ENCODE assay signal across 15 cellular contexts in the genomic region with DNA sequence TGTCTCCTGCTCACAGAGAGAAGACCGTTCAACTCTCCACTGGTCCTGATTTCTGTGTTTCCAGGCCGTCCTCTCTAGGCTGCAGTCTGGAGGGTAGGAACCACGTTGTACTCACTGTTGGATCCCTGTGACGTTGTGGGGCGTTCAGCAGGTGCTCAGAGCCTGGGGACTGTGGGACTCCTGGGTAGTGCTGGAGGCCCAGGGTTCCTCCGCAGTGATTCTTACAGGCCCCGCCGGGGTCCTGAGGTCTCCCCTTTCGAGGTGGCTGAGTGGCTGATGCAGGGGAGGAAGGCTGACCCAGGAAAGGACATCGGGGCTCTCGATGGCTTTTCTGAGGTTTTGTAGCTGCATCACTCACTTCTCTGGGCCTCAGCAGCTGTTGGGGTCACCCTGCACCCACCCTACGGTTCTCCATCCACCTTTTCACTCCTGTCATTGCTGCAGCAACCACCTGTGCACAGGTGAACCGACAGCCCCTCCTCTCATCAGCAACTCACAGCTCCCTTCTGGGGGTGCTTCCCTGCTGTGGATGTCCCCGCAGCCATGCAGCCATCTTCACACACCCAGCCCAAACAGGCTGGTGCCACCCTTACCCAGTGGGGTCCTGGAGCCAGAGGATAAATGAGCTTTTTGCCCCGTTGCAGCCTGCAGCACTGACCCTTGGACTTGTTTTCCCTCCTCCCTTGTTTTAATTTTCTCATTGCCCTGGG.
A peak's percentile ranks its signal among the peaks of the same experiment; 100 is the strongest.
DNase-seq lines count a peak whose midpoint lies in the region; ATAC-seq and TF ChIP-seq lines count a peak whose summit lies in the region.
"Had no signal": no experiment of that assay in that cellular context is flagged by ENCODE, and none has a peak within 500 bp of the region (broad histone marks: within the 10 kb centered on the region; RNA-seq: fewer than 3 reads in every experiment).

No MANE protein-coding gene starts in this region.

- H3K27me3 Mint-ChIP-seq in activated naive CD4-positive, alpha-beta T cell treated with anti-CD3 and anti-CD28 coated beads, Interleukin-2, amount 10 ng/mL, durations not matched to agents 7 days and 5 days = peaks cover 14% of the 10 kb centered on the region
- no peaks in the 10 kb centered on the region for H3K27me3 Mint-ChIP-seq in activated naive CD4-positive, alpha-beta T cell treated with anti-CD3 and anti-CD28 coated beads for 36 hours (ENCODE audit: low read depth)
- peaks cover 11 to 28% of the 10 kb centered on the region in 2 donors for H3K27me3 Mint-ChIP-seq in effector memory CD8-positive, alpha-beta T cell
- H3K27me3 Mint-ChIP-seq: CD4-positive, alpha-beta memory T cell had no signal

- ATAC-seq in effector memory CD8-positive, alpha-beta T cell (replicated peaks) = no peak
- ATAC-seq in omental fat pad (ENCODE audit: low FRiP score) (no peak), aorta (ENCODE audit: low FRiP score) (no peak), HG02840 (IDR thresholded peaks at IDR 0.05; ENCODE audit: low FRiP score, unreplicated experiment) (no peak)
- ATAC-seq: GM12878, HCT116 had no signal

- no peak overlapping the region for H3K4me3 ChIP-seq in aorta (ENCODE audit: low read length in 2 of 2)
- H3K4me3 ChIP-seq: BLaER1 treated with 17β-estradiol and CSF1 and Interleukin-3, amounts not matched to agents 10 nM and 100 nM; GM12878; GM23248 had no signal

- no peak overlapping the region for H3K27ac ChIP-seq in aorta (ENCODE audit: low read depth in 1 of 2, low read length in 2 of 2)
- H3K27ac ChIP-seq: BLaER1 treated with 17β-estradiol and CSF1 and Interleukin-3, amounts not matched to agents 10 nM and 100 nM; GM23248 had no signal

- no peaks in the 10 kb centered on the region for H3K9me3 Mint-ChIP-seq in activated naive CD4-positive, alpha-beta T cell treated with anti-CD3 and anti-CD28 coated beads, Interleukin-2, amount 10 ng/mL, durations not matched to agents 7 days and 5 days
- no peaks in the 10 kb centered on the region for H3K9me3 Mint-ChIP-seq in activated naive CD4-positive, alpha-beta T cell treated with anti-CD3 and anti-CD28 coated beads for 36 hours
- H3K9me3 Mint-ChIP-seq in effector memory CD8-positive, alpha-beta T cell = no peaks in the 10 kb centered on the region
- H3K9me3 Mint-ChIP-seq: CD4-positive, alpha-beta memory T cell had no signal

- H3K4me3 Mint-ChIP-seq in activated naive CD4-positive, alpha-beta T cell treated with anti-CD3 and anti-CD28 coated beads, Interleukin-2, amount 10 ng/mL, durations not matched to agents 7 days and 5 days = no peak overlapping the region
- no peak overlapping the region for H3K4me3 Mint-ChIP-seq in activated naive CD4-positive, alpha-beta T cell treated with anti-CD3 and anti-CD28 coated beads for 36 hours
- H3K4me3 Mint-ChIP-seq in effector memory CD8-positive, alpha-beta T cell = peak overlapping the region in 1 of 2 donors; percentile 42
- H3K4me3 Mint-ChIP-seq: CD4-positive, alpha-beta memory T cell had no signal

- no peak for DNase-seq in activated naive CD4-positive, alpha-beta T cell treated with anti-CD3 and anti-CD28 coated beads, Interleukin-2, amount 10 ng/mL, durations not matched to agents 7 days and 5 days
- DNase-seq in activated naive CD4-positive, alpha-beta T cell treated with anti-CD3 and anti-CD28 coated beads for 36 hours = no peak
- no peak for DNase-seq in effector memory CD8-positive, alpha-beta T cell
- DNase-seq in omental fat pad (ENCODE audit: low spot score) (peak; percentile 3), aorta (peak; percentile 30 to 55), NAMALWA (ENCODE audit: low spot score) (no peak), CD1c-positive myeloid dendritic cell (ENCODE audit: extremely low spot score) (no peak)
- DNase-seq: 8988T; CD4-positive, alpha-beta memory T cell; DMS79 had no signal

- H3K27ac Mint-ChIP-seq in activated naive CD4-positive, alpha-beta T cell treated with anti-CD3 and anti-CD28 coated beads, Interleukin-2, amount 10 ng/mL, durations not matched to agents 7 days and 5 days = peak overlapping the region; percentile 24
- no peak overlapping the region for H3K27ac Mint-ChIP-seq in activated naive CD4-positive, alpha-beta T cell treated with anti-CD3 and anti-CD28 coated beads for 36 hours
- peak overlapping the region; percentile 39 to 69 for H3K27ac Mint-ChIP-seq in effector memory CD8-positive, alpha-beta T cell

- no peaks in the 10 kb centered on the region for H3K36me3 Mint-ChIP-seq in activated naive CD4-positive, alpha-beta T cell treated with anti-CD3 and anti-CD28 coated beads, Interleukin-2, amount 10 ng/mL, durations not matched to agents 7 days and 5 days
- no peaks in the 10 kb centered on the region for H3K36me3 Mint-ChIP-seq in activated naive CD4-positive, alpha-beta T cell treated with anti-CD3 and anti-CD28 coated beads for 36 hours (ENCODE audit: low read depth)
- no peaks in the 10 kb centered on the region for H3K36me3 Mint-ChIP-seq in effector memory CD8-positive, alpha-beta T cell (ENCODE audit: insufficient read depth)
- H3K36me3 Mint-ChIP-seq: CD4-positive, alpha-beta memory T cell had no signal

- H3K36me3 ChIP-seq in aorta (ENCODE audit: control insufficient read depth in 1 of 2, insufficient read depth in 2 of 2, low read length in 1 of 2) = no peaks in the 10 kb centered on the region
- H3K36me3 ChIP-seq: BLaER1 treated with 17β-estradiol and CSF1 and Interleukin-3, amounts not matched to agents 10 nM and 100 nM had no signal

- 80% methylated on average over 15 of the region's 15 CpGs for WGBS in aorta, 2 donors

- H3K27me3 ChIP-seq in aorta (ENCODE audit: control insufficient read depth in 1 of 2, insufficient read depth in 2 of 2, low read length in 1 of 2) = no peaks in the 10 kb centered on the region
- H3K27me3 ChIP-seq: BLaER1 treated with 17β-estradiol and CSF1 and Interleukin-3, amounts not matched to agents 10 nM and 100 nM had no signal

- no peaks in the 10 kb centered on the region for H3K4me1 ChIP-seq in aorta (ENCODE audit: control insufficient read depth in 1 of 2, insufficient read depth in 2 of 2, low read length in 2 of 2)

- intact Hi-C loops in activated naive CD4-positive, alpha-beta T cell treated with anti-CD3 and anti-CD28 coated beads for 36 hours (cut with micrococcal nuclease) = no loop called here
- intact Hi-C loops in aorta (cut with DNase I) = no loop called here

- CTCF ChIA-PET in activated naive CD4-positive, alpha-beta T cell treated with anti-CD3 and anti-CD28 coated beads, Interleukin-2, amount 10 ng/mL, durations not matched to agents 7 days and 5 days (lab: Charles Lee) = no interaction called here
- CTCF ChIA-PET in activated naive CD4-positive, alpha-beta T cell treated with anti-CD3 and anti-CD28 coated beads for 36 hours (lab: Charles Lee) = interaction anchor here (0.6 kb wide), 1 partner anchor 268 kb away, joined by 7 read pairs; no protein-coding TSS in a partner anchor

- H3K9me3 ChIP-seq in aorta (ENCODE audit: control insufficient read depth, low read length) = no peaks in the 10 kb centered on the region
- H3K9me3 ChIP-seq: BLaER1 treated with 17β-estradiol and CSF1 and Interleukin-3, amounts not matched to agents 10 nM and 100 nM had no signal

- no peaks in the 10 kb centered on the region for H3K4me1 Mint-ChIP-seq in activated naive CD4-positive, alpha-beta T cell treated with anti-CD3 and anti-CD28 coated beads, Interleukin-2, amount 10 ng/mL, durations not matched to agents 7 days and 5 days
- no peaks in the 10 kb centered on the region for H3K4me1 Mint-ChIP-seq in activated naive CD4-positive, alpha-beta T cell treated with anti-CD3 and anti-CD28 coated beads for 36 hours (ENCODE audit: low read depth)
- H3K4me1 Mint-ChIP-seq in effector memory CD8-positive, alpha-beta T cell (ENCODE audit: low read depth in 2 of 2) = peaks cover 4 to 5% of the 10 kb centered on the region in 2 donors
- H3K4me1 Mint-ChIP-seq: CD4-positive, alpha-beta memory T cell had no signal

- no peak for TF ChIP-seq CTCF in omental fat pad (IDR thresholded peaks at IDR 0.05)

Comparison
In these comparisons a context has a peak if more than half of its experiments do, and no peak if none do; other contexts are left out.
1. DNase-seq: peak in omental fat pad (single experiment) and aorta (2 of 2); none in activated naive CD4-positive, alpha-beta T cell treated with anti-CD3 and anti-CD28 coated beads, Interleukin-2, amount 10 ng/mL, durations not matched to agents 7 days and 5 days (single experiment), activated naive CD4-positive, alpha-beta T cell treated with anti-CD3 and anti-CD28 coated beads for 36 hours (single experiment), effector memory CD8-positive, alpha-beta T cell (0 of 3), NAMALWA (single experiment) and CD1c-positive myeloid dendritic cell (single experiment).